ENCODE assay signal across 22 cellular contexts in the genomic region with DNA sequence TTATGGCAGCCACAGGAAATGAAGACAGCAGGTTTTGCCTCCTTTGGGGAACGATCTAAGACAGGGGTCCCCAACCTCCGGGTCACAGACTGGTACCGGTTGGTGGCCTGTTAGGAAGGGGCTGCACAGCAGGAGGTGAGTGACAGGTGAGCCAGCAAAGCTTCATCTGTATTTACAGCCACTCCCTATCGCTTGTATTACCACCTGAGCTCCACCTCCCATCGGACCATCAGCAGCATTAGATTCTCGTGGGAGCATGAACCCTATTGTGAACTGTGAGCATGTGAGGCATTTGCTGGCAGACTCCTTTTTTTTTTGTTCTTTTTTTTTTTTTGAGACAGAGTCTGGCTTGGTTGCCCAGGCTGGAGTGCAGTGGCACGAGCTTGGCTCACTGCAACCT. TPM values are rescaled to one million over a fixed set of nuclear protein-coding genes. Genes with fewer than 3 reads are reported as not detected.
"Had no signal": no experiment of that assay in that cellular context is flagged by ENCODE, and none has a peak within 500 bp of the region (broad histone marks: within the 10 kb centered on the region; RNA-seq: fewer than 3 reads in every experiment).

No MANE protein-coding gene starts in this region.

- H3K4me3 ChIP-seq: left ventricle myocardium inferior, pancreas, prostate gland, spleen, tibial nerve, vagina had no signal

- H3K9me3 ChIP-seq: pancreas, prostate gland had no signal

- DNase-seq: hippocampal formation; left ventricle myocardium inferior; mesenchymal stem cell; nucleus accumbens; retina; small intestine; stimulated activated CD4-positive, alpha-beta T cell treated with anti-CD3 and anti-CD28 coated beads, Interleukin-4, amount 100 ng/mL, for 4 hours; stimulated activated CD8-positive, alpha-beta memory T cell treated with anti-CD3 and anti-CD28 coated beads, Interleukin-4, amount 100 ng/mL, for 48 hours; stimulated activated naive CD4-positive, alpha-beta T cell treated with Interleukin-2 at 50 U/mL for 16 hours; stimulated activated naive CD8-positive, alpha-beta T cell treated with anti-CD3 and anti-CD28 coated beads, Interleukin-15, amount 100 ng/mL, for 72 hours; substantia nigra had no signal

- H3K36me3 ChIP-seq: pancreas, prostate gland, spleen, tibial nerve, vagina had no signal

- ATAC-seq: naive thymus-derived CD8-positive, alpha-beta T cell; pancreas; right cardiac atrium; sciatic nerve; stimulated activated memory B cell treated with anti-CD40 and anti-IgM and Interleukin-4, amounts not matched to agents 10 μg/mL and 1 μg/mL and 100 μg/mL, for 72 hours; stimulated activated naive CD8-positive, alpha-beta T cell treated with anti-CD3 and anti-CD28 coated beads, Interleukin-15, amount 100 ng/mL, for 72 hours had no signal

- H3K27ac ChIP-seq: left ventricle myocardium inferior, pancreas, prostate gland, spleen, tibial nerve, vagina had no signal

- H3K27me3 ChIP-seq: pancreas, tibial nerve, vagina had no signal

- H3K4me1 ChIP-seq: left ventricle myocardium inferior, pancreas, prostate gland, spleen, tibial nerve, vagina had no signal

RNA-seq across cellular contexts. Expression of a gene that starts 22.2 kb away (rescaled TPM):
- total RNA-seq: naive thymus-derived CD8-positive, alpha-beta T cell; neural crest cell; temporal lobe had no signal
